In the genomic region with DNA sequence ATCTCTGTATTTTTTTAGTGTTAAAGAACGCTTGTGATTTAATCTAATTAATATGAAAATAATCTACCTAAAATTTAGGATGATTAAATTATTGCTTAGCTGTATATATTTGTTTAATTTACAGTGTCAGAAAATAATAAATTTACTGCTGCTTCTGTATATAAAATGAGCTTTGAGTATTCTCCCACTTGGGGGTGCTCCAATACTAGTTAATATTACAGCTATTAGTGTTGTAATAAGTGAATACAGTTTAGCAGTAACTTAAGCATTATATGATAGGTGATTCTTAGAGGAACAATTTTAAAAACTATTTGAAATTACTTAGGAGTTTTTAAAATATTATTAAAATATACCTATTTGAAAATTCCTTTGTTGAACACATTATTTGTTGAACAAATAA, we compare ENCODE assay signal across 20 cellular contexts.
DNase-seq lines count a peak whose midpoint lies in the region; ATAC-seq, FAIRE-seq and TF ChIP-seq lines count a peak whose summit lies in the region.
"Had no signal": no experiment of that assay in that cellular context is flagged by ENCODE, and none has a peak within 500 bp of the region (broad histone marks: within the 10 kb centered on the region; RNA-seq: fewer than 3 reads in every experiment).

No MANE protein-coding gene starts in this region.

- POLR2A ChIA-PET in A673 (lab: Charles Lee; ENCODE audit: low non-redundant PET), result no interaction called here

- BruUV-seq in A673 (replicated peaks; lab: Mats Ljungman, UMichigan), result no TSS peak

- H3K4me1 ChIP-seq in A673 (ENCODE audit: insufficient read depth, low read length, poor library complexity, severe bottlenecking) (peaks cover 50% of the 10 kb centered on the region), aorta (ENCODE audit: control insufficient read depth in 1 of 2, insufficient read depth in 2 of 2, low read length in 2 of 2) (no peaks in the 10 kb centered on the region)
- H3K4me1 ChIP-seq: left ventricle myocardium inferior, upper lobe of left lung had no signal

- H3K27me3 ChIP-seq in A673 (replicated peaks; ENCODE audit: insufficient read depth, low read depth, low read length, poor library complexity) (no peaks in the 10 kb centered on the region), aorta (ENCODE audit: control insufficient read depth in 1 of 2, insufficient read depth in 2 of 2, low read length in 1 of 2) (no peaks in the 10 kb centered on the region)
- H3K27me3 ChIP-seq: stomach, upper lobe of left lung had no signal

- intact Hi-C loops in A673 (cut with micrococcal nuclease; ENCODE audit: unreplicated experiment) (no loop called here), aorta (cut with DNase I) (no loop called here)

- H3K4me3 ChIP-seq in A673 (ENCODE audit: low read depth, low read length, poor library complexity, severe bottlenecking) (no peak overlapping the region), astrocyte of the spinal cord (ENCODE audit: low read depth, low read length) (no peak overlapping the region), aorta (ENCODE audit: low read length in 2 of 2) (no peak overlapping the region)
- H3K4me3 ChIP-seq: left ventricle myocardium inferior, stomach, upper lobe of left lung had no signal

- no peaks in the 10 kb centered on the region for H3K9me3 ChIP-seq in A673 (ENCODE audit: low read depth, low read length, poor library complexity, severe bottlenecking)
- H3K9me3 ChIP-seq in aorta (ENCODE audit: control insufficient read depth, low read length), result no peaks in the 10 kb centered on the region
- H3K9me3 ChIP-seq: left ventricle myocardium inferior, stomach, upper lobe of left lung had no signal

- in situ Hi-C loops in astrocyte of the spinal cord (cut with HindIII; ENCODE audit: low sequenced_read_pairs), result no loop called here

- peak; percentile 69 for FAIRE-seq in G401.6 (lab: Jason Lieb, UNC)

- H3K27ac ChIP-seq in A673 (ENCODE audit: low read depth, low read length, poor library complexity, severe bottlenecking), result peak overlapping the region; percentile 51
- H3K27ac ChIP-seq in aorta (ENCODE audit: low read depth in 1 of 2, low read length in 2 of 2), result no peak overlapping the region
- H3K27ac ChIP-seq: left ventricle myocardium inferior, RWPE1, stomach, upper lobe of left lung had no signal

- 88 to 94% methylated on average over 1 of the region's 1 CpG for WGBS in aorta, 2 donors

- TF ChIP-seq CTCF in A673 (conservative IDR thresholded peaks at IDR 0.05; ENCODE audit: low read depth, low read length), result peak; percentile 49
- peak; percentile 11 for TF ChIP-seq CTCF in astrocyte of the spinal cord (IDR thresholded peaks at IDR 0.05; ENCODE audit: low read depth, low read length)

- DNase-seq in A673 (ENCODE audit: low spot score) (peak; percentile 48), astrocyte of the spinal cord (ENCODE audit: low read depth, low spot score) (no peak), left lobe of liver (ENCODE audit: low spot score) (no peak), aorta (no peak)
- DNase-seq: activated CD4-positive, alpha-beta T cell treated with anti-CD3 and anti-CD28 coated beads, Interleukin-2, amount 50 U/mL, for 1 hour; activated CD8-positive, alpha-beta memory T cell treated with anti-CD3 and anti-CD28 coated beads, Interleukin-2, amount 50 U/mL, for 48 hours; activated gamma-delta T cell treated with Interleukin-2 at 50 U/mL for 16 hours; AML-193; Calu3; left ventricle myocardium inferior; NCI-H1417 treated with DMSO at 0.1 percent for 48 hours; NK-92 treated with Interleukin-12 subunit alpha and Interleukin-12 subunit beta, amount 100 ng/mL, for 24 hours; nucleus accumbens; stomach; upper lobe of left lung had no signal

- CTCF ChIA-PET in A673 (lab: Charles Lee), result interaction anchor here (0.5 to 1.0 kb wide), 5 partner anchors 10 to 659 kb away, joined by 3 to 12 read pairs (median 4); no protein-coding TSS in a partner anchor

- H3K36me3 ChIP-seq in A673 (ENCODE audit: insufficient read depth, low read length, poor library complexity, severe bottlenecking), result peaks cover 48% of the 10 kb centered on the region
- H3K36me3 ChIP-seq in aorta (ENCODE audit: control insufficient read depth in 1 of 2, insufficient read depth in 2 of 2, low read length in 1 of 2), result no peaks in the 10 kb centered on the region

- ATAC-seq in left lobe of liver (peak; percentile 49), GM18498 (IDR thresholded peaks at IDR 0.05; ENCODE audit: unreplicated experiment) (no peak), GM21526 (IDR thresholded peaks at IDR 0.05; ENCODE audit: low FRiP score, unreplicated experiment) (no peak), aorta (ENCODE audit: low FRiP score) (no peak), GM21390 (IDR thresholded peaks at IDR 0.05; ENCODE audit: unreplicated experiment) (no peak)
